8 cellular contexts compared by ENCODE assay signal in the genomic region with DNA sequence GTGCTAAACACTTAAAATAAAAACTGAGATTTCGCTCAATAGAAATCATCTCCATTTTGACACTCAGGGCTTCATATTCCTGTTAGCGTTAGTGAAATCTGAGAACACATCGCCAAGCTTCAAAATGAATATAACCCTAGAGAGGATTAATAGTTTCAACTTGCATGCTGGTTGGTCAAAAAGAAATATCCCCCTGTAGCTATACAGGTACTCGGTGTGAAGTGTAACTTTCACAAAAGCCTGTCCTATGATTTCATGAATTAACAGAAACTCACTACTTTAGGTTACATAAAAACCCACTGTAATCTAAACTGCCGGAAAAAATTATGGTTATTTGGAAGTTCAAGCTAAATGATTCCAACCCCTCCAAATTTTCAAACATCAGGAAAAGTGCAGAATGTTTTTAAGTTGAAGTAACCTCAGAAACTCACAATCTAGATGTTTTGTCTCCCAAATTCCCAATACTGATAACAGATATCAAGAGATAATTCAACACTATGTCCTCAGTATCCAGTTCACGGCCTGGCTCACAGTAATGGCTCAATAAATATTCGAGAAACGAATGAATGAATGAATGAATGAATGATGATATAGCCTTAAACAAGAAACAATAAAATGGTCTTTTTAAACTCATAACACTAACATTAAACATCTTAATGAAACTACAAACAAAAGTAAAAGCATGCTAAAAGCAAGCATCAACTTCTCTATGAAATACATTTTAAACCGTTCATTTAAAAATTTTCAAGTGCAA. TPM values are rescaled to one million over a fixed set of nuclear protein-coding genes. Genes with fewer than 3 reads are reported as not detected.
DNase-seq lines count a peak whose midpoint lies in the region; ATAC-seq, FAIRE-seq and TF ChIP-seq lines count a peak whose summit lies in the region.

No MANE protein-coding gene starts in this region.

- no peaks in the 10 kb centered on the region for H3K27me3 Mint-ChIP-seq in activated T-helper 17 cell treated with anti-CD3 and anti-CD28 coated beads, Interleukin-2, amount 50 U/mL, for 72 hours
- no peaks in the 10 kb centered on the region for H3K27me3 Mint-ChIP-seq in memory B cell

- CTCF ChIA-PET in BJ (lab: Yijun Ruan, JAX): interaction anchor here (1.3 to 4.3 kb wide), 5 partner anchors 159 to 258 kb away, joined by 3 to 19 read pairs (median 7); a partner anchor contains a TSS

- TF ChIP-seq CTCF in BJ (IDR thresholded peaks at IDR 0.05; ENCODE audit: insufficient read depth, low read depth, low read length): no peak

- ATAC-seq in activated T-helper 17 cell treated with anti-CD3 and anti-CD28 coated beads, Interleukin-2, amount 50 U/mL, for 72 hours (replicated peaks): no peak
- ATAC-seq in memory B cell (ENCODE audit: low read depth): no peak

- peak; percentile 58 for FAIRE-seq in H54 (lab: Jason Lieb, UNC)

- no peaks in the 10 kb centered on the region for H3K9me3 Mint-ChIP-seq in activated T-helper 17 cell treated with anti-CD3 and anti-CD28 coated beads, Interleukin-2, amount 50 U/mL, for 72 hours
- H3K9me3 Mint-ChIP-seq in memory B cell: no peaks in the 10 kb centered on the region

- no peak overlapping the region for H3K27ac Mint-ChIP-seq in activated T-helper 17 cell treated with anti-CD3 and anti-CD28 coated beads, Interleukin-2, amount 50 U/mL, for 72 hours
- peak overlapping the region; percentile 98 for H3K27ac Mint-ChIP-seq in memory B cell

- H3K4me3 ChIP-seq in BJ (ENCODE audit: low read depth, low read length): peak overlapping the region; percentile 85; the same call in 1 of the 2 replicates

- peaks cover 22% of the 10 kb centered on the region for H3K36me3 Mint-ChIP-seq in activated T-helper 17 cell treated with anti-CD3 and anti-CD28 coated beads, Interleukin-2, amount 50 U/mL, for 72 hours (ENCODE audit: low read depth)
- H3K36me3 Mint-ChIP-seq in memory B cell: peaks cover 4% of the 10 kb centered on the region

- no peaks in the 10 kb centered on the region for H3K36me3 ChIP-seq in BJ (ENCODE audit: control insufficient read depth, insufficient read depth, low read length)

- peak overlapping the region; percentile 99 for H3K4me3 Mint-ChIP-seq in activated T-helper 17 cell treated with anti-CD3 and anti-CD28 coated beads, Interleukin-2, amount 50 U/mL, for 72 hours
- H3K4me3 Mint-ChIP-seq in memory B cell: peak overlapping the region; percentile 100

- peaks cover 54% of the 10 kb centered on the region for H3K4me1 Mint-ChIP-seq in activated T-helper 17 cell treated with anti-CD3 and anti-CD28 coated beads, Interleukin-2, amount 50 U/mL, for 72 hours
- H3K4me1 Mint-ChIP-seq in memory B cell: peaks cover 43% of the 10 kb centered on the region

- POLR2A ChIA-PET in BJ (lab: Charles Lee): no interaction called here

- H3K27me3 ChIP-seq in BJ (ENCODE audit: control insufficient read depth, insufficient read depth, low read length): no peaks in the 10 kb centered on the region

- DNase-seq in BJ (ENCODE audit: low read depth) (no peak), H54 (ENCODE audit: insufficient read length, low spot score) (no peak), memory B cell (ENCODE audit: low spot score in 2 of 2) (no peak), NCI-H774 (lab: John Stamatoyannopoulos, UW) (no peak), HuH-7.5 (ENCODE audit: low spot score) (no peak), NK-92 (lab: John Stamatoyannopoulos, UW; ENCODE audit: unreplicated experiment) (no peak)
- DNase-seq in stimulated activated CD4-positive, alpha-beta T cell treated with anti-CD3 and anti-CD28 coated beads, Interleukin-4, amount 100 ng/mL, for 1 hour: no peak

- TF ChIP-seq POLR2A in H54 (IDR thresholded peaks at IDR 0.05; ENCODE audit: low read depth, low read length): no peak

RNA-seq across cellular contexts. Expression of a gene that starts 2.5 kb away (rescaled TPM):
- 6.4 and 18.2 TPM in 2 replicates for polyA plus RNA-seq in BJ (2011; rRNA removed)
- polyA minus RNA-seq in BJ (2011; rRNA and poly(A)+ RNA removed): 10.2 and 17.0 TPM in 2 replicates
- total RNA-seq in activated T-helper 17 cell treated with anti-CD3 and anti-CD28 coated beads, Interleukin-2, amount 50 U/mL, for 72 hours: 10 to 100 TPM; 54.5 to 64.0 TPM
